ENCODE assay signal across 9 cellular contexts in genomic region chr2:190535586-190535985, GRCh38. TPM values are rescaled to one million over a fixed set of nuclear protein-coding genes. Genes with fewer than 3 reads are reported as not detected.
DNase-seq lines count a peak whose midpoint lies in the region; ATAC-seq, FAIRE-seq and TF ChIP-seq lines count a peak whose summit lies in the region.
"Had no signal": no experiment of that assay in that cellular context is flagged by ENCODE, and none has a peak within 500 bp of the region (broad histone marks: within the 10 kb centered on the region; RNA-seq: fewer than 3 reads in every experiment).

No MANE protein-coding gene starts in this region.

- peak overlapping the region; percentile 90 for H3K4me2 ChIP-seq in K562 (ENCODE audit: insufficient read depth, low read length)

- H3K4me3 ChIP-seq in AG04450 (ENCODE audit: low read depth, low read length) (peak overlapping the region; percentile 15; the same call in 1 of the 2 replicates), K562 (peak overlapping the region; percentile 67), muscle layer of colon (ENCODE audit: low read depth in 1 of 2, low read length in 2 of 2) (peak overlapping the region in 1 of 2 donors; percentile 37)
- peak overlapping the region; percentile 64 for H3K4me3 ChIP-seq in Jurkat, Clone E6-1 (ENCODE audit: low read length)

- peaks cover 10 to 27% of the 10 kb centered on the region in 2 experiments; a peak in 4 of 5 replicates for H3K4me1 ChIP-seq in K562 (replicated peaks in 1 of 2; ENCODE audit: control insufficient read depth in 2 of 2, insufficient read depth in 2 of 2, low read length in 2 of 2)
- H3K4me1 ChIP-seq in muscle layer of colon (ENCODE audit: insufficient read depth, low read length) = peaks cover 11% of the 10 kb centered on the region

- in situ Hi-C loops in K562 (cut with MboI) = no loop called here

- H3K9me3 ChIP-seq in AG04450 (ENCODE audit: control insufficient read depth, insufficient read depth, low read length) (peaks cover 5% of the 10 kb centered on the region), K562 (replicated peaks; ENCODE audit: control insufficient read depth, insufficient read depth, low read depth, low read length) (peaks cover 18% of the 10 kb centered on the region), muscle layer of colon (ENCODE audit: low read length) (peaks cover 7% of the 10 kb centered on the region)

- POLR2A ChIA-PET in AG04450 (lab: Yijun Ruan, JAX) (no interaction called here), K562 (lab: Yijun Ruan, JAX) (no interaction called here), HEK293T (lab: Yijun Ruan, JAX) (no interaction called here)

- H3K79me2 ChIP-seq in K562 (ENCODE audit: control insufficient read depth, insufficient read depth, low read length) = peaks cover 30% of the 10 kb centered on the region

- CTCF ChIA-PET in AG04450 (lab: Charles Lee) (no interaction called here), K562 (lab: Yijun Ruan, JAX; ENCODE audit: low intra/inter-chr PET ratio) (no interaction called here), HEK293T (lab: Yijun Ruan, JAX) (no interaction called here)

- H4K20me1 ChIP-seq in K562 (replicated peaks; ENCODE audit: control insufficient read depth, insufficient read depth, low read length) = no peaks in the 10 kb centered on the region

- no peaks in the 10 kb centered on the region for H3K9me1 ChIP-seq in K562 (ENCODE audit: control insufficient read depth, insufficient read depth, low read length)

- H3K36me3 Mint-ChIP-seq in CD14-positive monocyte = peaks cover under 1 to 10% of the 10 kb centered on the region in 2 donors

- H3K27ac Mint-ChIP-seq in CD14-positive monocyte = no peak overlapping the region

- no peak for TF ChIP-seq CTCF in AG04450 (IDR thresholded peaks at IDR 0.05; ENCODE audit: low read depth, low read length)
- no peak for TF ChIP-seq CTCF in K562 (IDR thresholded peaks at IDR 0.05 in 2 of 3, conservative IDR thresholded peaks at IDR 0.05 in 1 of 3; ENCODE audit: insufficient read depth in 2 of 3, low read depth in 1 of 3, low read length in 3 of 3)
- TF ChIP-seq CTCF in CD14-positive monocyte (IDR thresholded peaks at IDR 0.05) = no peak

- no peak overlapping the region for H2AFZ ChIP-seq in K562 (ENCODE audit: low read depth, low read length)

- intact Hi-C loops in K562 (cut with micrococcal nuclease) = loop anchor here (2.0 to 10.0 kb wide), 4 partner anchors 37 to 269 kb away; partner anchors contain the start of gene NAB1
- intact Hi-C loops in CD14-positive monocyte (cut with micrococcal nuclease) = loop anchor here in 1 of 2 donors (10.0 kb wide), 1 partner anchor 109 kb away; the partner anchor contains the start of gene NAB1

- peaks cover 25% of the 10 kb centered on the region for H3K4me1 Mint-ChIP-seq in CD14-positive monocyte

- peak overlapping the region; percentile 87 to 95; a peak in 3 of 4 replicates for H3K9ac ChIP-seq in K562 (ENCODE audit: insufficient read depth in 1 of 2, low read depth in 2 of 2, low read length in 2 of 2)
- no peak overlapping the region for H3K9ac ChIP-seq in muscle layer of colon (ENCODE audit: low read length)

- peaks cover 23 to 39% (median 29%) of the 10 kb centered on the region in 7 donors for H3K9me3 Mint-ChIP-seq in CD14-positive monocyte

- ATAC-seq in K562 (no peak), HG03521 (IDR thresholded peaks at IDR 0.05; ENCODE audit: unreplicated experiment) (no peak)

- WGBS in K562 (ENCODE audit: insufficient coverage, low coverage, missing lambda C conversion rate) = 9% methylated on average over 1 of the region's 1 CpG

- FAIRE-seq in K562 (lab: Jason Lieb, UNC) = peak; percentile 44

- peak overlapping the region in 1 of 2 donors; percentile 2 for H3K4me3 Mint-ChIP-seq in CD14-positive monocyte

- TF ChIP-seq RAD21 in K562 (CRISPR knock-in tag; conservative IDR thresholded peaks at IDR 0.05 in 1 of 2, IDR thresholded peaks at IDR 0.05 in 1 of 2) = no peak

- H3K27me3 Mint-ChIP-seq in CD14-positive monocyte (ENCODE audit: low read depth in 3 of 3) = peaks cover 0 to 2% (median 0%) of the 10 kb centered on the region in 3 donors

- DNase-seq in AG04450 (ENCODE audit: low read depth, low spot score) = no peak
- DNase-seq in Jurkat, Clone E6-1 (ENCODE audit: low read depth, low spot score) = no peak
- DNase-seq in K562 (ENCODE audit: extremely low read depth in 1 of 4, low spot score in 3 of 4) = no peak
- DNase-seq in CD14-positive monocyte (ENCODE audit: low spot score) = no peak
- no peak for DNase-seq in CD1c-positive myeloid dendritic cell (ENCODE audit: extremely low spot score)
- no peak for DNase-seq in HEK293T (ENCODE audit: extremely low spot score)
- DNase-seq: NCI-H2171 had no signal

- H3K27ac ChIP-seq in AG04450 (ENCODE audit: low read depth, low read length) = no peak overlapping the region
- peak overlapping the region; percentile 95 for H3K27ac ChIP-seq in K562 (ENCODE audit: extremely low read depth, low read depth, low read length)
- H3K27ac ChIP-seq in muscle layer of colon (ENCODE audit: low read depth, low read length) = peak overlapping the region; percentile 87

- H3K36me3 ChIP-seq in K562 (ENCODE audit: control insufficient read depth, insufficient read depth, low read length) (peaks cover 7% of the 10 kb centered on the region; the same call in 2 of the 3 replicates), muscle layer of colon (ENCODE audit: insufficient read depth, low read length) (no peaks in the 10 kb centered on the region)

- no peak for TF ChIP-seq POLR2A in K562 (conservative IDR thresholded peaks at IDR 0.05)

- H3K27me3 ChIP-seq in AG04450 (ENCODE audit: control insufficient read depth, insufficient read depth, low read length) = no peaks in the 10 kb centered on the region
- no peaks in the 10 kb centered on the region for H3K27me3 ChIP-seq in K562 (ENCODE audit: control insufficient read depth in 2 of 2, insufficient read depth in 2 of 2, low read length in 2 of 2)
- H3K27me3 ChIP-seq in muscle layer of colon (ENCODE audit: control insufficient read depth in 1 of 2, insufficient read depth in 2 of 2, low read length in 2 of 2) = no peaks in the 10 kb centered on the region

- BruUV-seq in K562 (replicated peaks; lab: Mats Ljungman, UMichigan) = TSS peak; percentile 72

- TF ChIP-seq EP300 in K562 (IDR thresholded peaks at IDR 0.05; ENCODE audit: low read length) = no peak

TF ChIP-seq in K562, 482 proteins besides CTCF, POLR2A, EP300 and RAD21 (continues in another document):
- TF ChIP-seq ZNF395 (CRISPR knock-in tag; IDR thresholded peaks at IDR 0.05) (no peak), CCAR2 (IDR thresholded peaks at IDR 0.05; ENCODE audit: low read depth, low read length) (no peak), SMAD4 (CRISPR knock-in tag; conservative IDR thresholded peaks at IDR 0.05) (no peak), NR4A1 (CRISPR knock-in tag; IDR thresholded peaks at IDR 0.05) (no peak), NR4A1 (tag; IDR thresholded peaks at IDR 0.05) (no peak)

TF ChIP-seq in HEK293T, 16 proteins besides CTCF, POLR2A, EP300 and RAD21:
- TF ChIP-seq FOXA1 (IDR thresholded peaks at IDR 0.05) = no peak
- no peak for TF ChIP-seq SUZ12 (IDR thresholded peaks at IDR 0.05)
- no peak for TF ChIP-seq L3MBTL2 (conservative IDR thresholded peaks at IDR 0.05)
- TF ChIP-seq BHLHE40 (IDR thresholded peaks at IDR 0.05; ENCODE audit: borderline replicate concordance) = no peak
- TF ChIP-seq FOXM1 (IDR thresholded peaks at IDR 0.05; ENCODE audit: borderline replicate concordance) = no peak
- TF ChIP-seq ARNT (IDR thresholded peaks at IDR 0.05) = no peak
- TF ChIP-seq ZNF384 (IDR thresholded peaks at IDR 0.05) = no peak
- no peak for TF ChIP-seq PKNOX1 (IDR thresholded peaks at IDR 0.05)
- no peak for TF ChIP-seq TARDBP (IDR thresholded peaks at IDR 0.05)
- no peak for TF ChIP-seq NFRKB (IDR thresholded peaks at IDR 0.05)
- TF ChIP-seq SP1 (IDR thresholded peaks at IDR 0.05) = no peak
- TF ChIP-seq ELF4 (IDR thresholded peaks at IDR 0.05) = no peak
- no peak for TF ChIP-seq CTBP1 (IDR thresholded peaks at IDR 0.05; ENCODE audit: borderline replicate concordance)

RNA-seq across cellular contexts. Expression of gene NEMP2, which starts 1.1 kb away (rescaled TPM):
- 3.5 and 7.3 TPM in 2 replicates for polyA plus RNA-seq in AG04450 (2011; rRNA removed)
- polyA minus RNA-seq in AG04450 (2011; rRNA and poly(A)+ RNA removed) = 7.5 and 7.9 TPM in 2 replicates
- polyA plus RNA-seq in Jurkat, Clone E6-1 (2012; ENCODE audit: insufficient read depth, insufficient read length) = 20.5 TPM
- total RNA-seq in K562 (2011; cell fraction: chromatin; rRNA removed; ENCODE audit: low replicate concordance) = 6.9 and 7.5 TPM in 2 replicates
- total RNA-seq in K562 (2011; cell fraction: nucleolus; rRNA removed) = 3.7 and 4.3 TPM in 2 replicates
- total RNA-seq in K562 (2011; cell fraction: nucleoplasm; rRNA removed) = 7.4 and 11.6 TPM in 2 replicates
- total RNA-seq in K562 (2014; rRNA removed) = 1.4 and 1.6 TPM in 2 replicates
- total RNA-seq in K562 (2014; rRNA removed; fragmentation: Illumina TruSeq; extraction: Trizol) = 1.7 and 3.0 TPM in 2 replicates
- 2.0 and 2.2 TPM in 2 replicates for total RNA-seq in K562 (2015; rRNA removed; fragmentation: Illumina TruSeq; extraction: Trizol)
- total RNA-seq in K562 (2021) = 2.4 and 3.3 TPM in 2 replicates
- polyA plus RNA-seq in K562 (2011; rRNA removed) = 2.7 and 3.0 TPM in 2 replicates
- 0.55 and 3.2 TPM in 2 replicates for polyA plus RNA-seq in K562 (2011; cell fraction: cytosol; rRNA removed)
- polyA plus RNA-seq in K562 (2011; cell fraction: nucleus; rRNA removed) = 1.9 and 2.0 TPM in 2 replicates
- polyA plus RNA-seq in K562 (2012) = 2.1 and 2.2 TPM in 2 replicates
- 1.1 and 2.0 TPM in 2 replicates for polyA plus RNA-seq in K562 (2014; fragmentation: Illumina TruSeq; extraction: Trizol)
- polyA plus RNA-seq in K562 (2014; fragmentation: Nextera tagmentation; extraction: Ambion mirVana) = under 1 TPM; 0.32 to 0.36 TPM
- 3.0 and 5.0 TPM in 2 replicates for polyA plus RNA-seq in K562 (2014; rRNA removed)
- polyA minus RNA-seq in K562 (2011; rRNA and poly(A)+ RNA removed) = 9.7 and 10.6 TPM in 2 replicates
- polyA minus RNA-seq in K562 (2011; cell fraction: cytosol; rRNA and poly(A)+ RNA removed) = 3.1 and 3.5 TPM in 2 replicates
- 6.3 and 9.2 TPM in 2 replicates for polyA minus RNA-seq in K562 (2011; cell fraction: nucleus; rRNA and poly(A)+ RNA removed)
- 1 to 10 TPM; 1.5 to 2.5 TPM for polyA plus RNA-seq in CD14-positive monocyte
